2 cellular contexts compared by ENCODE assay signal in the genomic region with DNA sequence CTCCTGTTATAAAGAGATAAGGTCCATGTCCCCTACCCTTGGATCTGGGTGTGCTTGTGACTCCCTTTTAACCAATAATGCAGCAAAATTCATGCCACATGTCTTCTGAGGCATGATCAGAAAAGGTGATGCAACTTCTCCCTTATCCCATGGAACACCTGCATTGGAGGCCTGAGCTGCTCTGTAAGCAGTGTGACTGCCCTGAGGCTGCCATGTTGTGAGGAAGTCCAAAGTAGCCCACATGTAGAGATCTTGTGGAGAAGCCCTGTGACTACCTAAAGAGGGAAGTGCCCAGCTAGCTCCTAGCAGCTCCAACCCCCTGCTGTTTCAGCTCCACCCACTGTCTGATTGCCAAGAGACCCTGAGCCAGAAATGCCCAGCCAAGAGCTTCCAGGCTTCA.
TF ChIP-seq lines count a peak whose summit lies in the region.

No MANE protein-coding gene starts in this region.

TF ChIP-seq in GM23338, 12 proteins besides CTCF, POLR2A, EP300 and RAD21:
- TF ChIP-seq EZH2 (IDR thresholded peaks at IDR 0.05; ENCODE audit: low read depth, unreplicated experiment), result no peak
- TF ChIP-seq EZH2phosphoT487 (IDR thresholded peaks at IDR 0.05; ENCODE audit: unreplicated experiment), result no peak
- no peak for TF ChIP-seq ZNF114 (CRISPR knock-in tag; IDR thresholded peaks at IDR 0.05)
- TF ChIP-seq NANOG (IDR thresholded peaks at IDR 0.05; ENCODE audit: borderline replicate concordance), result no peak
- no peak for TF ChIP-seq CREB1 (CRISPR knock-in tag; IDR thresholded peaks at IDR 0.05; ENCODE audit: low read depth)
- TF ChIP-seq, protein P1, sequence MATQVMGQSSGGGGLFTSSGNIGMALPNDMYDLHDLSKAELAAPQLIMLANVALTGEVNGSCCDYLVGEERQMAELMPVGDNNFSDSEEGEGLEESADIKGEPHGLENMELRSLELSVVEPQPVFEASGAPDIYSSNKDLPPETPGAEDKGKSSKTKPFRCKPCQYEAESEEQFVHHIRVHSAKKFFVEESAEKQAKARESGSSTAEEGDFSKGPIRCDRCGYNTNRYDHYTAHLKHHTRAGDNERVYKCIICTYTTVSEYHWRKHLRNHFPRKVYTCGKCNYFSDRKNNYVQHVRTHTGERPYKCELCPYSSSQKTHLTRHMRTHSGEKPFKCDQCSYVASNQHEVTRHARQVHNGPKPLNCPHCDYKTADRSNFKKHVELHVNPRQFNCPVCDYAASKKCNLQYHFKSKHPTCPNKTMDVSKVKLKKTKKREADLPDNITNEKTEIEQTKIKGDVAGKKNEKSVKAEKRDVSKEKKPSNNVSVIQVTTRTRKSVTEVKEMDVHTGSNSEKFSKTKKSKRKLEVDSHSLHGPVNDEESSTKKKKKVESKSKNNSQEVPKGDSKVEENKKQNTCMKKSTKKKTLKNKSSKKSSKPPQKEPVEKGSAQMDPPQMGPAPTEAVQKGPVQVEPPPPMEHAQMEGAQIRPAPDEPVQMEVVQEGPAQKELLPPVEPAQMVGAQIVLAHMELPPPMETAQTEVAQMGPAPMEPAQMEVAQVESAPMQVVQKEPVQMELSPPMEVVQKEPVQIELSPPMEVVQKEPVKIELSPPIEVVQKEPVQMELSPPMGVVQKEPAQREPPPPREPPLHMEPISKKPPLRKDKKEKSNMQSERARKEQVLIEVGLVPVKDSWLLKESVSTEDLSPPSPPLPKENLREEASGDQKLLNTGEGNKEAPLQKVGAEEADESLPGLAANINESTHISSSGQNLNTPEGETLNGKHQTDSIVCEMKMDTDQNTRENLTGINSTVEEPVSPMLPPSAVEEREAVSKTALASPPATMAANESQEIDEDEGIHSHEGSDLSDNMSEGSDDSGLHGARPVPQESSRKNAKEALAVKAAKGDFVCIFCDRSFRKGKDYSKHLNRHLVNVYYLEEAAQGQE (IDR thresholded peaks at IDR 0.05; ENCODE audit: unreplicated experiment), result no peak
TF ChIP-seq in GM23338: peak in this region for 0.

TF ChIP-seq in GM12878, 131 proteins besides CTCF, POLR2A, EP300 and RAD21:
- TF ChIP-seq ESRRA (IDR thresholded peaks at IDR 0.05; ENCODE audit: low read length), result no peak
- TF ChIP-seq SMC3 (IDR thresholded peaks at IDR 0.05; ENCODE audit: borderline replicate concordance, low read length), result no peak
- TF ChIP-seq HDAC2 (IDR thresholded peaks at IDR 0.05), result no peak
- no peak for TF ChIP-seq ATF7 (IDR thresholded peaks at IDR 0.05; ENCODE audit: low read depth)
- TF ChIP-seq, protein P2, sequence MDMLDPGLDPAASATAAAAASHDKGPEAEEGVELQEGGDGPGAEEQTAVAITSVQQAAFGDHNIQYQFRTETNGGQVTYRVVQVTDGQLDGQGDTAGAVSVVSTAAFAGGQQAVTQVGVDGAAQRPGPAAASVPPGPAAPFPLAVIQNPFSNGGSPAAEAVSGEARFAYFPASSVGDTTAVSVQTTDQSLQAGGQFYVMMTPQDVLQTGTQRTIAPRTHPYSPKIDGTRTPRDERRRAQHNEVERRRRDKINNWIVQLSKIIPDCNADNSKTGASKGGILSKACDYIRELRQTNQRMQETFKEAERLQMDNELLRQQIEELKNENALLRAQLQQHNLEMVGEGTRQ (IDR thresholded peaks at IDR 0.05; ENCODE audit: borderline replicate concordance, low read depth, low read length), result no peak
- TF ChIP-seq POLR2AphosphoS2 (IDR thresholded peaks at IDR 0.05; ENCODE audit: low read depth, low read length), result no peak
- TF ChIP-seq FOXM1 (IDR thresholded peaks at IDR 0.05; ENCODE audit: low read depth, low read length), result no peak
- TF ChIP-seq, protein P3, sequence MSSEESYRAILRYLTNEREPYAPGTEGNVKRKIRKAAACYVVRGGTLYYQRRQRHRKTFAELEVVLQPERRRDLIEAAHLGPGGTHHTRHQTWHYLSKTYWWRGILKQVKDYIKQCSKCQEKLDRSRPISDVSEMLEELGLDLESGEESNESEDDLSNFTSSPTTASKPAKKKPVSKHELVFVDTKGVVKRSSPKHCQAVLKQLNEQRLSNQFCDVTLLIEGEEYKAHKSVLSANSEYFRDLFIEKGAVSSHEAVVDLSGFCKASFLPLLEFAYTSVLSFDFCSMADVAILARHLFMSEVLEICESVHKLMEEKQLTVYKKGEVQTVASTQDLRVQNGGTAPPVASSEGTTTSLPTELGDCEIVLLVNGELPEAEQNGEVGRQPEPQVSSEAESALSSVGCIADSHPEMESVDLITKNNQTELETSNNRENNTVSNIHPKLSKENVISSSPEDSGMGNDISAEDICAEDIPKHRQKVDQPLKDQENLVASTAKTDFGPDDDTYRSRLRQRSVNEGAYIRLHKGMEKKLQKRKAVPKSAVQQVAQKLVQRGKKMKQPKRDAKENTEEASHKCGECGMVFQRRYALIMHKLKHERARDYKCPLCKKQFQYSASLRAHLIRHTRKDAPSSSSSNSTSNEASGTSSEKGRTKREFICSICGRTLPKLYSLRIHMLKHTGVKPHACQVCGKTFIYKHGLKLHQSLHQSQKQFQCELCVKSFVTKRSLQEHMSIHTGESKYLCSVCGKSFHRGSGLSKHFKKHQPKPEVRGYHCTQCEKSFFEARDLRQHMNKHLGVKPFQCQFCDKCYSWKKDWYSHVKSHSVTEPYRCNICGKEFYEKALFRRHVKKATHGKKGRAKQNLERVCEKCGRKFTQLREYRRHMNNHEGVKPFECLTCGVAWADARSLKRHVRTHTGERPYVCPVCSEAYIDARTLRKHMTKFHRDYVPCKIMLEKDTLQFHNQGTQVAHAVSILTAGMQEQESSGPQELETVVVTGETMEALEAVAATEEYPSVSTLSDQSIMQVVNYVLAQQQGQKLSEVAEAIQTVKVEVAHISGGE (CRISPR knock-in tag; IDR thresholded peaks at IDR 0.05), result no peak
- TF ChIP-seq WRNIP1 (IDR thresholded peaks at IDR 0.05; ENCODE audit: borderline replicate concordance, low read depth, low read length), result no peak
- no peak for TF ChIP-seq KDM1A (IDR thresholded peaks at IDR 0.05; ENCODE audit: borderline replicate concordance)
- TF ChIP-seq ZSCAN29 (IDR thresholded peaks at IDR 0.05), result no peak
- no peak for TF ChIP-seq EZH2 (IDR thresholded peaks at IDR 0.05; ENCODE audit: borderline replicate concordance, control insufficient read depth, low read depth, low read length)
- no peak for TF ChIP-seq BACH1 (IDR thresholded peaks at IDR 0.05; ENCODE audit: borderline replicate concordance)
- TF ChIP-seq ASH2L (IDR thresholded peaks at IDR 0.05; ENCODE audit: borderline replicate concordance, low read depth), result no peak
- TF ChIP-seq FOXK2 (IDR thresholded peaks at IDR 0.05), result no peak
- TF ChIP-seq BCL3 (IDR thresholded peaks at IDR 0.05; ENCODE audit: borderline replicate concordance, insufficient read depth, low read depth, low read length, poor library complexity, severe bottlenecking), result no peak
- no peak for TF ChIP-seq ZNF217 (IDR thresholded peaks at IDR 0.05)
- no peak for TF ChIP-seq NFIC (IDR thresholded peaks at IDR 0.05; ENCODE audit: low read depth, low read length)
